In genomic region chr1:2495546-2495945, GRCh38 we compare ENCODE assay signal across 19 cellular contexts. TPM values are rescaled to one million over a fixed set of nuclear protein-coding genes. Genes with fewer than 3 reads are reported as not detected.
DNase-seq lines count a peak whose midpoint lies in the region; ATAC-seq and TF ChIP-seq lines count a peak whose summit lies in the region.
"Had no signal": no experiment of that assay in that cellular context is flagged by ENCODE, and none has a peak within 500 bp of the region (broad histone marks: within the 10 kb centered on the region; RNA-seq: fewer than 3 reads in every experiment).

No MANE protein-coding gene starts in this region.

- H2BK15ac ChIP-seq in neuronal stem cell (ENCODE audit: low read length), result peak overlapping the region; percentile 64

- H3K9ac ChIP-seq in neuronal stem cell (ENCODE audit: low read depth, low read length, poor library complexity), result no peak overlapping the region
- H3K9ac ChIP-seq: KMS-11 had no signal

- H3K27ac ChIP-seq in CD8-positive, alpha-beta memory T cell (ENCODE audit: low read depth, low read length), result no peak overlapping the region
- peak overlapping the region; percentile 89 for H3K27ac ChIP-seq in RWPE1
- H3K27ac ChIP-seq in neuronal stem cell (replicated peaks; ENCODE audit: low read length), result no peak overlapping the region
- no peak overlapping the region for H3K27ac ChIP-seq in effector memory CD4-positive, alpha-beta T cell (ENCODE audit: insufficient read depth, low read length, poor library complexity, severe bottlenecking)
- H3K27ac ChIP-seq: HL-60, KMS-11 had no signal

- no peaks in the 10 kb centered on the region for H3K79me1 ChIP-seq in neuronal stem cell (ENCODE audit: low read depth, low read length)

- no peak for TF ChIP-seq CTCF in RWPE1 (conservative IDR thresholded peaks at IDR 0.05; ENCODE audit: low read depth)

- H3K4me3 ChIP-seq in CD8-positive, alpha-beta memory T cell (ENCODE audit: low read length), result no peak overlapping the region
- H3K4me3 ChIP-seq in neuronal stem cell (ENCODE audit: low read length in 2 of 2), result no peak overlapping the region
- H3K4me3 ChIP-seq in effector memory CD4-positive, alpha-beta T cell (ENCODE audit: insufficient read depth, low read depth, low read length, poor library complexity, severe bottlenecking), result no peak overlapping the region

- peak; percentile 9 for ATAC-seq in HG02943 (IDR thresholded peaks at IDR 0.05; ENCODE audit: low read depth, unreplicated experiment)
- no peak for ATAC-seq in GM21576 (IDR thresholded peaks at IDR 0.05; ENCODE audit: unreplicated experiment)

- H3K36me3 Mint-ChIP-seq in CD8-positive, alpha-beta memory T cell, result peaks cover 0 to 2% (median 2%) of the 10 kb centered on the region in 3 donors
- H3K36me3 Mint-ChIP-seq in activated T-helper 2 cell treated with anti-CD3 and anti-CD28 coated beads, Interferon-gamma antibody, Interleukin-2, Interleukin-4, amounts not matched to agents 10 μg/mL and 5 μg/mL and 100 μg/mL, durations not matched to agents 14 hours and 24 hours and 36 hours (ENCODE audit: low read depth), result no peaks in the 10 kb centered on the region

- peaks cover 0 to 2% of the 10 kb centered on the region in 2 donors for H3K27me3 Mint-ChIP-seq in CD8-positive, alpha-beta memory T cell
- no peaks in the 10 kb centered on the region for H3K27me3 Mint-ChIP-seq in activated T-helper 2 cell treated with anti-CD3 and anti-CD28 coated beads, Interferon-gamma antibody, Interleukin-2, Interleukin-4, amounts not matched to agents 10 μg/mL and 5 μg/mL and 100 μg/mL, durations not matched to agents 14 hours and 24 hours and 36 hours (ENCODE audit: low read depth)

- H3K4ac ChIP-seq in neuronal stem cell (ENCODE audit: low read length), result no peak overlapping the region

- POLR2A ChIA-PET in CD8-positive, alpha-beta memory T cell (lab: Charles Lee), result no interaction called here
- POLR2A ChIA-PET in RWPE1 (lab: Yijun Ruan, JAX; ENCODE audit: low non-redundant PET), result no interaction called here

- no peak overlapping the region for H2BK120ac ChIP-seq in neuronal stem cell (ENCODE audit: low read depth, low read length)

- no peaks in the 10 kb centered on the region for H3K27me3 ChIP-seq in CD8-positive, alpha-beta memory T cell (ENCODE audit: insufficient read depth, low read length, poor library complexity, severe bottlenecking)
- peaks cover 0 to 71% (median 0%) of the 10 kb centered on the region in 3 experiments for H3K27me3 ChIP-seq in neuronal stem cell (ENCODE audit: control insufficient read depth in 3 of 3, insufficient read depth in 3 of 3, low read depth in 1 of 3, low read length in 3 of 3)
- no peaks in the 10 kb centered on the region for H3K27me3 ChIP-seq in effector memory CD4-positive, alpha-beta T cell (replicated peaks; ENCODE audit: control insufficient read depth, insufficient read depth, low read length, poor library complexity, severe bottlenecking)

- H3K4me2 ChIP-seq in neuronal stem cell (ENCODE audit: insufficient read depth, low read length, poor library complexity, severe bottlenecking), result no peak overlapping the region
- H3K4me2 ChIP-seq: KMS-11 had no signal

- no peak overlapping the region for H2AFZ ChIP-seq in neuronal stem cell (ENCODE audit: low read length)

- H2BK5ac ChIP-seq in neuronal stem cell (ENCODE audit: low read length), result no peak overlapping the region

- H2BK12ac ChIP-seq in neuronal stem cell (ENCODE audit: low read length), result no peak overlapping the region

- H3K23ac ChIP-seq in neuronal stem cell (ENCODE audit: low read depth, low read length, poor library complexity), result no peak overlapping the region

- intact Hi-C loops in activated T-helper 2 cell treated with anti-CD3 and anti-CD28 coated beads, Interferon-gamma antibody, Interleukin-2, Interleukin-4, amounts not matched to agents 10 μg/mL and 5 μg/mL and 100 μg/mL, durations not matched to agents 14 hours and 24 hours and 36 hours (cut with micrococcal nuclease), result no loop called here

- no CpG with 5 or more reads among the region's 12 CpGs for WGBS in neuronal stem cell (ENCODE audit: extremely low coverage in 2 of 2, insufficient read length in 2 of 2, insufficient replicate concordance in 1 of 2), 2 donors

- CTCF ChIA-PET in CD8-positive, alpha-beta memory T cell (lab: Charles Lee), result interaction anchor here (1.6 kb wide), 1 partner anchor 52 kb away, joined by 4 read pairs; no protein-coding TSS in a partner anchor
- CTCF ChIA-PET in RWPE1 (lab: Yijun Ruan, JAX), result interaction anchor here (0.6 kb wide), 1 partner anchor 68 kb away, joined by 5 read pairs; no protein-coding TSS in a partner anchor

- H3K14ac ChIP-seq in neuronal stem cell (ENCODE audit: low read length), result no peak overlapping the region

- no peaks in the 10 kb centered on the region for H3K9me3 ChIP-seq in CD8-positive, alpha-beta memory T cell (ENCODE audit: low read length)
- H3K9me3 ChIP-seq in neuronal stem cell (replicated peaks in 1 of 2; ENCODE audit: control insufficient read depth in 2 of 2, insufficient read depth in 1 of 2, low read depth in 1 of 2, low read length in 2 of 2), result no peaks in the 10 kb centered on the region
- no peaks in the 10 kb centered on the region for H3K9me3 ChIP-seq in effector memory CD4-positive, alpha-beta T cell (ENCODE audit: control insufficient read depth, low read length)

- H3K9me3 Mint-ChIP-seq in CD8-positive, alpha-beta memory T cell, result no peaks in the 10 kb centered on the region
- no peaks in the 10 kb centered on the region for H3K9me3 Mint-ChIP-seq in activated T-helper 2 cell treated with anti-CD3 and anti-CD28 coated beads, Interferon-gamma antibody, Interleukin-2, Interleukin-4, amounts not matched to agents 10 μg/mL and 5 μg/mL and 100 μg/mL, durations not matched to agents 14 hours and 24 hours and 36 hours

- H3K4me1 Mint-ChIP-seq in CD8-positive, alpha-beta memory T cell, result peaks cover 29 to 55% (median 41%) of the 10 kb centered on the region in 3 donors
- H3K4me1 Mint-ChIP-seq in activated T-helper 2 cell treated with anti-CD3 and anti-CD28 coated beads, Interferon-gamma antibody, Interleukin-2, Interleukin-4, amounts not matched to agents 10 μg/mL and 5 μg/mL and 100 μg/mL, durations not matched to agents 14 hours and 24 hours and 36 hours (ENCODE audit: low read depth), result peaks cover 6% of the 10 kb centered on the region

- H3K4me1 ChIP-seq in CD8-positive, alpha-beta memory T cell (ENCODE audit: insufficient read depth, low read length), result peaks cover 32% of the 10 kb centered on the region
- peaks cover 0 to 3% of the 10 kb centered on the region in 2 donors for H3K4me1 ChIP-seq in neuronal stem cell (ENCODE audit: control insufficient read depth in 2 of 2, insufficient read depth in 1 of 2, low read depth in 1 of 2, low read length in 2 of 2)
- H3K4me1 ChIP-seq in effector memory CD4-positive, alpha-beta T cell (ENCODE audit: control insufficient read depth, insufficient read depth, low read length, poor library complexity, severe bottlenecking), result peaks cover 31% of the 10 kb centered on the region

- DNase-seq in CD8-positive, alpha-beta memory T cell, result no peak
- DNase-seq in RWPE1 (ENCODE audit: low spot score) (no peak), neuronal stem cell (ENCODE audit: low spot score) (no peak)
- DNase-seq in activated T-helper 2 cell treated with anti-CD3 and anti-CD28 coated beads, Interferon-gamma antibody, Interleukin-2, Interleukin-4, amounts not matched to agents 10 μg/mL and 5 μg/mL and 100 μg/mL, durations not matched to agents 14 hours and 24 hours and 36 hours (ENCODE audit: low spot score), result no peak
- DNase-seq in stimulated activated CD4-positive, alpha-beta T cell treated with anti-CD3 and anti-CD28 coated beads, Interleukin-15, amount 100 ng/mL, for 24 hours, result no peak
- no peak for DNase-seq in effector memory CD4-positive, alpha-beta T cell
- DNase-seq: GDM1, NCI-H1417, NCI-H1694 treated with DMSO at 0.1 percent for 48 hours, NCI-H446, Right ventricle myocardium superior had no signal

- H4K91ac ChIP-seq in neuronal stem cell (ENCODE audit: low read depth, low read length, poor library complexity), result no peak overlapping the region

- H3K4me3 Mint-ChIP-seq in CD8-positive, alpha-beta memory T cell, result peak overlapping the region in 1 of 7 donors; percentile 15
- H3K4me3 Mint-ChIP-seq in activated T-helper 2 cell treated with anti-CD3 and anti-CD28 coated beads, Interferon-gamma antibody, Interleukin-2, Interleukin-4, amounts not matched to agents 10 μg/mL and 5 μg/mL and 100 μg/mL, durations not matched to agents 14 hours and 24 hours and 36 hours (ENCODE audit: low read depth), result no peak overlapping the region

- peak overlapping the region; percentile 92 for H2AK5ac ChIP-seq in neuronal stem cell (ENCODE audit: low read depth, low read length)

- H4K8ac ChIP-seq in neuronal stem cell (ENCODE audit: low read depth, low read length), result no peak overlapping the region

- H3K36me3 ChIP-seq in CD8-positive, alpha-beta memory T cell (ENCODE audit: insufficient read depth, low read length), result no peaks in the 10 kb centered on the region
- no peaks in the 10 kb centered on the region for H3K36me3 ChIP-seq in neuronal stem cell (replicated peaks in 1 of 2; ENCODE audit: control insufficient read depth in 2 of 2, insufficient read depth in 2 of 2, low read length in 2 of 2)
- no peaks in the 10 kb centered on the region for H3K36me3 ChIP-seq in effector memory CD4-positive, alpha-beta T cell (ENCODE audit: control insufficient read depth, insufficient read depth, low read length)

- H3K27ac Mint-ChIP-seq in CD8-positive, alpha-beta memory T cell, result peak overlapping the region in 5 of 8 donors; percentile 66 to 86 (median 77)
- H3K27ac Mint-ChIP-seq in activated T-helper 2 cell treated with anti-CD3 and anti-CD28 coated beads, Interferon-gamma antibody, Interleukin-2, Interleukin-4, amounts not matched to agents 10 μg/mL and 5 μg/mL and 100 μg/mL, durations not matched to agents 14 hours and 24 hours and 36 hours, result no peak overlapping the region

- H3K18ac ChIP-seq in neuronal stem cell (ENCODE audit: low read length), result no peak overlapping the region

RNA-seq across cellular contexts. Expression of gene PLCH2, which starts 19.5 kb away (rescaled TPM):
- 1 to 10 TPM; 2.5 TPM for total RNA-seq in CD8-positive, alpha-beta memory T cell
- 2.8 TPM for polyA plus RNA-seq in CD8-positive, alpha-beta memory T cell
- polyA plus RNA-seq in neuronal stem cell (2013, experiment 1 of 2), result 4.2 TPM
- polyA plus RNA-seq in neuronal stem cell (2013, experiment 2 of 2), result 4.0 TPM
- 2.6 and 2.8 TPM in 2 replicates for total RNA-seq in activated T-helper 2 cell treated with anti-CD3 and anti-CD28 coated beads, Interferon-gamma antibody, Interleukin-2, Interleukin-4, amounts not matched to agents 10 μg/mL and 5 μg/mL and 100 μg/mL, durations not matched to agents 14 hours and 24 hours and 36 hours
- total RNA-seq: M059J, SK-MEL-5 had no signal

RNA-seq across cellular contexts. Expression of gene PANK4, which starts 30.9 kb away (rescaled TPM):
- 10 to 100 TPM; 40.3 to 46.3 TPM for total RNA-seq in CD8-positive, alpha-beta memory T cell
- polyA plus RNA-seq in CD8-positive, alpha-beta memory T cell, result 25.0 TPM
- 23.5 TPM for polyA plus RNA-seq in neuronal stem cell (2013, experiment 1 of 2)
- 22.7 TPM for polyA plus RNA-seq in neuronal stem cell (2013, experiment 2 of 2)
- 49.1 and 52.2 TPM in 2 replicates for total RNA-seq in activated T-helper 2 cell treated with anti-CD3 and anti-CD28 coated beads, Interferon-gamma antibody, Interleukin-2, Interleukin-4, amounts not matched to agents 10 μg/mL and 5 μg/mL and 100 μg/mL, durations not matched to agents 14 hours and 24 hours and 36 hours

RNA-seq across cellular contexts. Expression of gene HES5, which starts 34.5 kb away (rescaled TPM):
- not detected for total RNA-seq in CD8-positive, alpha-beta memory T cell
- not detected for polyA plus RNA-seq in CD8-positive, alpha-beta memory T cell
- polyA plus RNA-seq in neuronal stem cell (2013, experiment 1 of 2), result 208 TPM
- 209 TPM for polyA plus RNA-seq in neuronal stem cell (2013, experiment 2 of 2)
- not detected in 2 replicates for total RNA-seq in activated T-helper 2 cell treated with anti-CD3 and anti-CD28 coated beads, Interferon-gamma antibody, Interleukin-2, Interleukin-4, amounts not matched to agents 10 μg/mL and 5 μg/mL and 100 μg/mL, durations not matched to agents 14 hours and 24 hours and 36 hours
- total RNA-seq: HepG2, M059J, SK-MEL-5 had no signal
- polyA plus RNA-seq: H1, HepG2 had no signal
